Comparison of ENCODE assay signal across 8 cellular contexts in the genomic region with DNA sequence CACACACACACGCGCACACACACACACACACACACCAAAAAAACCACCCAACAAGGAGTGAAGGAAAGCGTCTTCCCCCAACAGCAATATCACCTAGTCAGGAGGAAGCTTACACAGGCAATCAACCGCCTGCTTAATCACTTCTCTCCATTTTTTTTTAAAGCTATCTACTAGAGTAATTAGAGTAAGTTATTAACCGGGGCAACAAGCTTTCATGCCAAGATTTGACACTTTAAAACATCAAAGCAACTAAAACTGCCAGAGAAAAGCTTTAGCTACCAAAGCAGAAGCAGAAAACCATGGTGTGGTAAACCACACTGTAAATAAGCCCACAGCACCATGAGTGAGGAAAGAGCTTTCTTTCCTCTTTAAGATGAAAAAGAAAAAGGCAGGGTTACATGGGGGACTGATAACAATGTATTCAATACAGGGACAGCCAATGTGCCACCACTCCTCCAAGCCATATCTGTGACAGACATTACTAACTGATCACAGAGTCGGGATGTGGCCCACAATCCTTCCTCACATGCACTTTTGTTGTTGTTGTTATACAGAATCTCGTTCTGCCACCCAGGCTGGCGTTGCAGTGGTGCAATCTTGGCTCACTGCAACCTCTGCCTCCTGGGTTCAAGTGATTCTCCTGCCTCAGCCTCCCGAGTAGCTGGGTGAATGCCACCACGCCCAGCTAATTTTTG.
DNase-seq lines count a peak whose midpoint lies in the region; ATAC-seq and TF ChIP-seq lines count a peak whose summit lies in the region.

No MANE protein-coding gene starts in this region.

- H3K36me3 ChIP-seq in rectal smooth muscle tissue (ENCODE audit: control insufficient read depth, insufficient read depth, low read length) = no peaks in the 10 kb centered on the region
- no peaks in the 10 kb centered on the region for H3K36me3 ChIP-seq in ascending aorta
- H3K36me3 ChIP-seq in GM23338 (ENCODE audit: insufficient read depth) = no peaks in the 10 kb centered on the region

- H3K4me1 ChIP-seq in rectal smooth muscle tissue (ENCODE audit: control insufficient read depth, insufficient read depth, low read length) (no peaks in the 10 kb centered on the region), ascending aorta (peaks cover 0 to 4% of the 10 kb centered on the region in 2 donors), GM23338 (ENCODE audit: insufficient read depth) (no peaks in the 10 kb centered on the region)

- DNase-seq in Kasumi-1 (lab: John Stamatoyannopoulos, UW) = peak; percentile 44 to 73
- DNase-seq in astrocyte of the cerebellum (ENCODE audit: low read depth) = peak; percentile 6
- DNase-seq in ascending aorta (ENCODE audit: low spot score in 2 of 2) = no peak
- no peak for DNase-seq in GM23338 (ENCODE audit: low spot score)

- no peaks in the 10 kb centered on the region for H3K9me2 ChIP-seq in GM23338 (ENCODE audit: insufficient read depth)

- intact Hi-C loops in ascending aorta (cut with DNase I) = no loop called here

- H3K27me3 ChIP-seq in rectal smooth muscle tissue (ENCODE audit: control insufficient read depth, insufficient read depth, low read length) (no peaks in the 10 kb centered on the region), ascending aorta (no peaks in the 10 kb centered on the region), GM23338 (ENCODE audit: insufficient read depth) (no peaks in the 10 kb centered on the region)

- H3K4me1 Mint-ChIP-seq in GM23338 = peaks cover 11% of the 10 kb centered on the region; the same call in 2 of the 3 replicates

- no peaks in the 10 kb centered on the region for H3K9me3 ChIP-seq in ascending aorta

- H3K27me3 Mint-ChIP-seq in GM23338 (ENCODE audit: insufficient read depth, low read depth, poor library complexity) = no peaks in the 10 kb centered on the region

- H3K4me3 ChIP-seq in astrocyte of the cerebellum (ENCODE audit: low read depth, low read length) (no peak overlapping the region), rectal smooth muscle tissue (ENCODE audit: low read length) (peak overlapping the region; percentile 42), ascending aorta (no peak overlapping the region), GM23338 (no peak overlapping the region)

- peaks cover 9% of the 10 kb centered on the region; the same call in 1 of the 2 replicates for H4K20me1 ChIP-seq in GM23338 (replicated peaks; ENCODE audit: insufficient read depth)

- no peaks in the 10 kb centered on the region; the same call in 2 of the 3 replicates for H3K36me3 Mint-ChIP-seq in GM23338 (ENCODE audit: low read depth)

- no peaks in the 10 kb centered on the region for H3F3A ChIP-seq in GM23338 (replicated peaks; ENCODE audit: low read depth)

- H3K79me2 ChIP-seq in GM23338 (replicated peaks; ENCODE audit: insufficient read depth) = no peaks in the 10 kb centered on the region

- in situ Hi-C loops in astrocyte of the cerebellum (cut with HindIII; ENCODE audit: low sequenced_read_pairs) = no loop called here

- H2AFZ ChIP-seq in GM23338 = no peak overlapping the region

- H3K27ac ChIP-seq in rectal smooth muscle tissue (ENCODE audit: low read depth, low read length) (no peak overlapping the region), ascending aorta (no peak overlapping the region), GM23338 (ENCODE audit: low read depth) (no peak overlapping the region)

- no peak overlapping the region for H3K4me2 ChIP-seq in GM23338

- no peak overlapping the region for H3K4me3 Mint-ChIP-seq in GM23338

- ATAC-seq in GM18868 (IDR thresholded peaks at IDR 0.05; ENCODE audit: unreplicated experiment) (peak; percentile 55), GM23338 (no peak), GM21717 (IDR thresholded peaks at IDR 0.05; ENCODE audit: unreplicated experiment) (no peak), GM21825 (IDR thresholded peaks at IDR 0.05; ENCODE audit: unreplicated experiment) (no peak)

- H3K27ac Mint-ChIP-seq in GM23338 = no peak overlapping the region; the same call in 1 of the 2 replicates

- TF ChIP-seq CTCF in astrocyte of the cerebellum (IDR thresholded peaks at IDR 0.05; ENCODE audit: low read depth, low read length, missing control alignments) (no peak), ascending aorta (IDR thresholded peaks at IDR 0.05) (no peak), GM23338 (conservative IDR thresholded peaks at IDR 0.05; ENCODE audit: low read depth in 2 of 2) (no peak)

- H3K9me3 Mint-ChIP-seq in GM23338 = no peaks in the 10 kb centered on the region

- no peak overlapping the region for H3K9ac ChIP-seq in rectal smooth muscle tissue (ENCODE audit: low read length)

TF ChIP-seq in GM23338, 12 proteins besides CTCF, POLR2A, EP300 and RAD21 (continues in another document):
- TF ChIP-seq ZNF331 (CRISPR knock-in tag; IDR thresholded peaks at IDR 0.05; ENCODE audit: low read depth) (no peak), EZH2phosphoT487 (IDR thresholded peaks at IDR 0.05; ENCODE audit: unreplicated experiment) (no peak), NANOG (IDR thresholded peaks at IDR 0.05; ENCODE audit: borderline replicate concordance) (no peak), ZNF462 (CRISPR knock-in tag; IDR thresholded peaks at IDR 0.05) (no peak)

Comparison
In these comparisons a context has a peak if more than half of its experiments do, and no peak if none do; other contexts are left out.
1. DNase-seq: peak in Kasumi-1 (2 of 2) and astrocyte of the cerebellum (single experiment); none in ascending aorta (0 of 2) and GM23338 (single experiment).